8 cellular contexts compared by ENCODE assay signal in genomic region chr5:134221690-134222089, GRCh38. TPM values are rescaled to one million over a fixed set of nuclear protein-coding genes. Genes with fewer than 3 reads are reported as not detected.
DNase-seq lines count a peak whose midpoint lies in the region; ATAC-seq and TF ChIP-seq lines count a peak whose summit lies in the region.
"Not testable (repeated sequence)": the region's sequence is repeated elsewhere in the genome, so short reads cannot be mapped to it uniquely, and the experiment has no call there.

No MANE protein-coding gene starts in this region.

- H3K4me1 Mint-ChIP-seq in CD4-positive, alpha-beta memory T cell: peaks cover 56 to 96% (median 71%) of the 10 kb centered on the region in 4 donors
- peaks cover 49% of the 10 kb centered on the region for H3K4me1 Mint-ChIP-seq in T-helper 2 cell treated with Interferon-gamma antibody and Interleukin-4, amounts not matched to agents 5 μg/mL and 100 μg/mL, for 36 hours (ENCODE audit: low read depth)
- H3K4me1 Mint-ChIP-seq in activated T-helper 17 cell treated with anti-CD3 and anti-CD28 coated beads, Interleukin-2, amount 50 U/mL, for 72 hours: peaks cover 46% of the 10 kb centered on the region
- H3K4me1 Mint-ChIP-seq in nephron: peaks cover 44% of the 10 kb centered on the region
- H3K4me1 Mint-ChIP-seq in stimulated activated naive B cell treated with anti-CD40 and anti-IgM and Interleukin-4, amounts not matched to agents 10 μg/mL and 1 μg/mL and 100 μg/mL, for 72 hours: peaks cover 36 to 65% of the 10 kb centered on the region in 2 donors

- CTCF ChIA-PET in CD4-positive, alpha-beta memory T cell (lab: Charles Lee; ENCODE audit: partially characterized antibody): interaction anchor here (0.7 to 2.2 kb wide), 8 partner anchors 9 to 183 kb away, joined by 3 to 5 read pairs (median 4); no protein-coding TSS in a partner anchor
- CTCF ChIA-PET in mammary epithelial cell (lab: Charles Lee; ENCODE audit: low non-redundant PET): not testable (repeated sequence)

- not testable (repeated sequence) for H2AFZ ChIP-seq in mammary epithelial cell (ENCODE audit: low read depth, low read length)

- H4K20me1 ChIP-seq in mammary epithelial cell (ENCODE audit: insufficient read depth, low read length): peaks cover 37% of the 10 kb centered on the region

- H3K27ac ChIP-seq in CD4-positive, alpha-beta memory T cell (ENCODE audit: low read depth, low read length); HUES64 (ENCODE audit: low read depth, low read length); mammary epithelial cell (ENCODE audit: insufficient read depth, low read depth, low read length); iPS-20b (ENCODE audit: low read length): not testable (repeated sequence)

- H3K9ac ChIP-seq in HUES64 (ENCODE audit: low read depth, low read length); mammary epithelial cell (ENCODE audit: insufficient read depth, low read length); iPS-20b (ENCODE audit: low read depth, low read length): not testable (repeated sequence)

- H3K4me3 Mint-ChIP-seq in CD4-positive, alpha-beta memory T cell: peak overlapping the region in 6 of 8 donors; percentile 5 to 97 (median 86)
- peak overlapping the region; percentile 80 for H3K4me3 Mint-ChIP-seq in T-helper 2 cell treated with Interferon-gamma antibody and Interleukin-4, amounts not matched to agents 5 μg/mL and 100 μg/mL, for 36 hours
- peak overlapping the region; percentile 87 for H3K4me3 Mint-ChIP-seq in activated T-helper 17 cell treated with anti-CD3 and anti-CD28 coated beads, Interleukin-2, amount 50 U/mL, for 72 hours
- H3K4me3 Mint-ChIP-seq in nephron: peak overlapping the region in 1 of 3 experiments; percentile 57
- H3K4me3 Mint-ChIP-seq in stimulated activated naive B cell treated with anti-CD40 and anti-IgM and Interleukin-4, amounts not matched to agents 10 μg/mL and 1 μg/mL and 100 μg/mL, for 72 hours: peak overlapping the region; percentile 73 to 76

- not testable (repeated sequence) for H3K36me3 ChIP-seq in CD4-positive, alpha-beta memory T cell (ENCODE audit: insufficient read depth, low read length); mammary epithelial cell (ENCODE audit: insufficient read depth, low read length)
- peaks cover 32% of the 10 kb centered on the region for H3K36me3 ChIP-seq in HUES64 (ENCODE audit: insufficient read depth, low read length)
- peaks cover 42% of the 10 kb centered on the region for H3K36me3 ChIP-seq in iPS-20b (ENCODE audit: insufficient read depth, low read depth, low read length)

- not testable (repeated sequence) for DNase-seq in CD4-positive, alpha-beta memory T cell; T-helper 2 cell treated with Interferon-gamma antibody and Interleukin-4, amounts not matched to agents 5 μg/mL and 100 μg/mL, for 36 hours (ENCODE audit: low spot score); mammary epithelial cell; stimulated activated naive B cell treated with anti-CD40 and anti-IgM and Interleukin-4, amounts not matched to agents 10 μg/mL and 1 μg/mL and 100 μg/mL, for 72 hours

- not testable (repeated sequence) for TF ChIP-seq CTCF in mammary epithelial cell (conservative IDR thresholded peaks at IDR 0.05 in 1 of 2, IDR thresholded peaks at IDR 0.05 in 1 of 2; ENCODE audit: extremely low read depth in 1 of 2, insufficient read depth in 1 of 2, low read depth in 1 of 2, low read length in 2 of 2); nephron (IDR thresholded peaks at IDR 0.05; ENCODE audit: unreplicated experiment in 3 of 3)

- not testable (repeated sequence) for H3K27me3 Mint-ChIP-seq in CD4-positive, alpha-beta memory T cell; T-helper 2 cell treated with Interferon-gamma antibody and Interleukin-4, amounts not matched to agents 5 μg/mL and 100 μg/mL, for 36 hours (ENCODE audit: low read depth); activated T-helper 17 cell treated with anti-CD3 and anti-CD28 coated beads, Interleukin-2, amount 50 U/mL, for 72 hours; nephron (ENCODE audit: low read depth); stimulated activated naive B cell treated with anti-CD40 and anti-IgM and Interleukin-4, amounts not matched to agents 10 μg/mL and 1 μg/mL and 100 μg/mL, for 72 hours

- peaks cover 83% of the 10 kb centered on the region for H3K4me1 ChIP-seq in CD4-positive, alpha-beta memory T cell (ENCODE audit: insufficient read depth, low read length)
- H3K4me1 ChIP-seq in HUES64 (ENCODE audit: insufficient read depth, low read length) (peaks cover 24% of the 10 kb centered on the region), iPS-20b (ENCODE audit: insufficient read depth, low read length) (peaks cover 15% of the 10 kb centered on the region; the same call in 1 of the 2 replicates)
- not testable (repeated sequence) for H3K4me1 ChIP-seq in mammary epithelial cell (ENCODE audit: insufficient read depth, low read length)

- peak overlapping the region in 5 of 7 donors; percentile 23 to 100 (median 50) for H3K27ac Mint-ChIP-seq in CD4-positive, alpha-beta memory T cell
- H3K27ac Mint-ChIP-seq in T-helper 2 cell treated with Interferon-gamma antibody and Interleukin-4, amounts not matched to agents 5 μg/mL and 100 μg/mL, for 36 hours: not testable (repeated sequence)
- peak overlapping the region; percentile 61 for H3K27ac Mint-ChIP-seq in activated T-helper 17 cell treated with anti-CD3 and anti-CD28 coated beads, Interleukin-2, amount 50 U/mL, for 72 hours
- peak overlapping the region in 2 of 3 experiments; percentile 19 to 35 for H3K27ac Mint-ChIP-seq in nephron
- peak overlapping the region; percentile 91 for H3K27ac Mint-ChIP-seq in stimulated activated naive B cell treated with anti-CD40 and anti-IgM and Interleukin-4, amounts not matched to agents 10 μg/mL and 1 μg/mL and 100 μg/mL, for 72 hours

- intact Hi-C loops in CD4-positive, alpha-beta memory T cell (cut with micrococcal nuclease); mammary epithelial cell (cut with micrococcal nuclease): not testable (repeated sequence)

- ATAC-seq in activated T-helper 17 cell treated with anti-CD3 and anti-CD28 coated beads, Interleukin-2, amount 50 U/mL, for 72 hours (replicated peaks); stimulated activated naive B cell treated with anti-CD40 and anti-IgM and Interleukin-4, amounts not matched to agents 10 μg/mL and 1 μg/mL and 100 μg/mL, for 72 hours (replicated peaks): not testable (repeated sequence)

- H3K27me3 ChIP-seq in CD4-positive, alpha-beta memory T cell (ENCODE audit: insufficient read depth, low read length); HUES64 (ENCODE audit: insufficient read depth, low read length); mammary epithelial cell (ENCODE audit: insufficient read depth, low read length); iPS-20b (ENCODE audit: insufficient read depth, low read length): not testable (repeated sequence)

- WGBS in HUES64: 98% methylated on average over 5 of the region's 5 CpGs
- 96% methylated on average over 5 of the region's 5 CpGs for WGBS in mammary epithelial cell (ENCODE audit: low coverage, missing lambda C conversion rate)

- BruUV-seq in mammary epithelial cell (replicated peaks; lab: Mats Ljungman, UMichigan): not testable (repeated sequence)

- dilution Hi-C loops in mammary epithelial cell (cut with HindIII; ENCODE audit: low sequenced_read_pairs): loop anchor here (10.0 kb wide), 1 partner anchor 47 kb away; the partner anchor contains the start of gene SKP1

- peaks cover 13 to 56% of the 10 kb centered on the region in 2 donors for H3K36me3 Mint-ChIP-seq in CD4-positive, alpha-beta memory T cell
- peaks cover 45% of the 10 kb centered on the region for H3K36me3 Mint-ChIP-seq in T-helper 2 cell treated with Interferon-gamma antibody and Interleukin-4, amounts not matched to agents 5 μg/mL and 100 μg/mL, for 36 hours (ENCODE audit: low read depth)
- peaks cover 83% of the 10 kb centered on the region for H3K36me3 Mint-ChIP-seq in activated T-helper 17 cell treated with anti-CD3 and anti-CD28 coated beads, Interleukin-2, amount 50 U/mL, for 72 hours (ENCODE audit: low read depth)
- H3K36me3 Mint-ChIP-seq in nephron (ENCODE audit: low read depth): peaks cover 61% of the 10 kb centered on the region
- H3K36me3 Mint-ChIP-seq in stimulated activated naive B cell treated with anti-CD40 and anti-IgM and Interleukin-4, amounts not matched to agents 10 μg/mL and 1 μg/mL and 100 μg/mL, for 72 hours: peaks cover 34 to 49% of the 10 kb centered on the region in 2 donors

- H3K4me2 ChIP-seq in mammary epithelial cell (ENCODE audit: insufficient read depth, low read depth, low read length): peak overlapping the region; percentile 95

- peaks cover 94% of the 10 kb centered on the region for H3K79me2 ChIP-seq in mammary epithelial cell (ENCODE audit: insufficient read depth, low read length)

- in situ Hi-C loops in mammary epithelial cell (cut with MboI; ENCODE audit: low sequenced_read_pairs in 2 of 2): loop anchor here in 1 of 2 donors (10.0 kb wide), 1 partner anchor 63 kb away; no protein-coding TSS in a partner anchor

- H3K9me3 Mint-ChIP-seq in CD4-positive, alpha-beta memory T cell; T-helper 2 cell treated with Interferon-gamma antibody and Interleukin-4, amounts not matched to agents 5 μg/mL and 100 μg/mL, for 36 hours; activated T-helper 17 cell treated with anti-CD3 and anti-CD28 coated beads, Interleukin-2, amount 50 U/mL, for 72 hours; nephron; stimulated activated naive B cell treated with anti-CD40 and anti-IgM and Interleukin-4, amounts not matched to agents 10 μg/mL and 1 μg/mL and 100 μg/mL, for 72 hours: not testable (repeated sequence)

- POLR2A ChIA-PET in CD4-positive, alpha-beta memory T cell (lab: Charles Lee; ENCODE audit: partially characterized antibody): interaction anchor here (1.1 to 7.9 kb wide), 2 partner anchors 13 to 45 kb away, joined by 3 to 119 read pairs; partner anchors contain the start of gene SKP1

- not testable (repeated sequence) for H3K9me3 ChIP-seq in CD4-positive, alpha-beta memory T cell (ENCODE audit: control insufficient read depth in 1 of 2, low read length in 2 of 2); HUES64 (ENCODE audit: insufficient read depth, low read depth, low read length); mammary epithelial cell (replicated peaks; ENCODE audit: insufficient read depth, low read length); iPS-20b (ENCODE audit: insufficient read depth, low read depth, low read length)

- not testable (repeated sequence) for H3K4me3 ChIP-seq in CD4-positive, alpha-beta memory T cell (ENCODE audit: low read length in 2 of 2); mammary epithelial cell (replicated peaks in 1 of 3; ENCODE audit: insufficient read depth in 1 of 3, low read depth in 2 of 3, low read length in 3 of 3)
- H3K4me3 ChIP-seq in HUES64 (ENCODE audit: low read length) (peak overlapping the region; percentile 77; the same call in 1 of the 2 replicates), iPS-20b (ENCODE audit: low read length) (0 out of 2 replicates have a peak overlapping the region, but pooled peaks have one; percentile 91)

RNA-seq across cellular contexts. Expression of gene PPP2CA, which starts 4.2 kb away (rescaled TPM):
- 100 to 1,000 TPM; 106 to 108 TPM for total RNA-seq in CD4-positive, alpha-beta memory T cell
- 100 to 1,000 TPM; 209 to 258 TPM for polyA plus RNA-seq in CD4-positive, alpha-beta memory T cell
- 218 TPM for polyA plus RNA-seq in HUES64 (2013, experiment 1 of 2)
- 210 TPM for polyA plus RNA-seq in HUES64 (2013, experiment 2 of 2)
- 100 to 1,000 TPM; 101 to 164 TPM for total RNA-seq in activated T-helper 17 cell treated with anti-CD3 and anti-CD28 coated beads, Interleukin-2, amount 50 U/mL, for 72 hours
- 100 to 1,000 TPM in 1 of 2 donors, 10 to 100 TPM in 1; 80.7 to 170 TPM for total RNA-seq in mammary epithelial cell
- polyA plus RNA-seq in mammary epithelial cell: 135 TPM
- 84.7 TPM for polyA minus RNA-seq in mammary epithelial cell

RNA-seq across cellular contexts. Expression of gene SKP1, which starts 44.9 kb away (rescaled TPM):
- 100 to 1,000 TPM; 234 to 246 TPM for total RNA-seq in CD4-positive, alpha-beta memory T cell
- 1,000 to 10,000 TPM; 1,076 to 1,639 TPM for polyA plus RNA-seq in CD4-positive, alpha-beta memory T cell
- 454 TPM for polyA plus RNA-seq in HUES64 (2013, experiment 1 of 2)
- polyA plus RNA-seq in HUES64 (2013, experiment 2 of 2): 523 TPM
- total RNA-seq in activated T-helper 17 cell treated with anti-CD3 and anti-CD28 coated beads, Interleukin-2, amount 50 U/mL, for 72 hours: 100 to 1,000 TPM; 152 to 209 TPM
- 100 to 1,000 TPM; 146 to 231 TPM for total RNA-seq in mammary epithelial cell
- 389 TPM for polyA plus RNA-seq in mammary epithelial cell
- 130 TPM for polyA minus RNA-seq in mammary epithelial cell
